Comparison of ENCODE assay signal across 23 cellular contexts in genomic region chr9:129012343-129012742, GRCh38. TPM values are rescaled to one million over a fixed set of nuclear protein-coding genes. Genes with fewer than 3 reads are reported as not detected.
DNase-seq lines count a peak whose midpoint lies in the region; ATAC-seq and TF ChIP-seq lines count a peak whose summit lies in the region.
"Had no signal": no experiment of that assay in that cellular context is flagged by ENCODE, and none has a peak within 500 bp of the region (broad histone marks: within the 10 kb centered on the region; RNA-seq: fewer than 3 reads in every experiment).

No MANE protein-coding gene starts in this region.

- H3K27ac Mint-ChIP-seq in activated T-cell treated with anti-CD3 and anti-CD28 coated beads, Interleukin-2, amount 50 U/mL, for 24 hours, result peak overlapping the region; percentile 52
- H3K27ac Mint-ChIP-seq in activated T-cell treated with anti-CD3 and anti-CD28 coated beads, Interleukin-2, amount 50 U/mL, for 72 hours, result no peak overlapping the region
- peak overlapping the region; percentile 99 for H3K27ac Mint-ChIP-seq in glutamatergic neuron (ENCODE audit: unreplicated experiment)
- H3K27ac Mint-ChIP-seq: B cell, HFFc6 had no signal

- H3K4me1 ChIP-seq in trophoblast cell (ENCODE audit: control insufficient read depth in 1 of 2, insufficient read depth in 2 of 2, low read length in 2 of 2), result peaks cover 28 to 32% of the 10 kb centered on the region in 2 experiments

- H4K12ac ChIP-seq in trophoblast cell (ENCODE audit: low read depth, low read length), result no peak overlapping the region

- no peak overlapping the region for H3K4me2 ChIP-seq in trophoblast cell (ENCODE audit: low read length)

- H3K4me3 Mint-ChIP-seq in activated T-cell treated with anti-CD3 and anti-CD28 coated beads, Interleukin-2, amount 50 U/mL, for 24 hours, result no peak overlapping the region
- H3K4me3 Mint-ChIP-seq in activated T-cell treated with anti-CD3 and anti-CD28 coated beads, Interleukin-2, amount 50 U/mL, for 72 hours, result no peak overlapping the region
- H3K4me3 Mint-ChIP-seq in glutamatergic neuron (ENCODE audit: unreplicated experiment), result peak overlapping the region; percentile 70
- H3K4me3 Mint-ChIP-seq: B cell; CD8-positive, alpha-beta T cell; H9; HFFc6 had no signal

- CTCF ChIA-PET in RWPE1 (lab: Yijun Ruan, JAX), result no interaction called here

- POLR2A ChIA-PET in RWPE1 (lab: Yijun Ruan, JAX; ENCODE audit: low non-redundant PET), result no interaction called here

- H3K14ac ChIP-seq in trophoblast cell (ENCODE audit: low read length), result no peak overlapping the region

- H3K4me1 Mint-ChIP-seq in activated T-cell treated with anti-CD3 and anti-CD28 coated beads, Interleukin-2, amount 50 U/mL, for 24 hours (ENCODE audit: low read depth), result no peaks in the 10 kb centered on the region
- H3K4me1 Mint-ChIP-seq in activated T-cell treated with anti-CD3 and anti-CD28 coated beads, Interleukin-2, amount 50 U/mL, for 72 hours (ENCODE audit: low read depth), result no peaks in the 10 kb centered on the region
- peaks cover 39% of the 10 kb centered on the region for H3K4me1 Mint-ChIP-seq in glutamatergic neuron (ENCODE audit: low read depth, unreplicated experiment)
- H3K4me1 Mint-ChIP-seq: B cell had no signal

- H3K9me3 ChIP-seq in trophoblast cell (ENCODE audit: insufficient read depth, low read depth, low read length), result no peaks in the 10 kb centered on the region

- H3K27ac ChIP-seq in RWPE1 (0 out of 2 replicates have a peak overlapping the region, but pooled peaks have one; percentile 58), trophoblast cell (ENCODE audit: low read depth, low read length) (no peak overlapping the region)
- H3K27ac ChIP-seq: 22Rv1, C4-2B had no signal

- no peak for DNase-seq in activated T-cell treated with anti-CD3 and anti-CD28 coated beads, Interleukin-2, amount 50 U/mL, for 24 hours
- no peak for DNase-seq in activated T-cell treated with anti-CD3 and anti-CD28 coated beads, Interleukin-2, amount 50 U/mL, for 72 hours
- DNase-seq in RWPE1 (ENCODE audit: low spot score) (no peak), glutamatergic neuron (peak; percentile 39), trophoblast cell (no peak), NCI-H2227 (lab: John Stamatoyannopoulos, UW; ENCODE audit: unreplicated experiment) (no peak), SW 1271 (lab: John Stamatoyannopoulos, UW) (no peak), DMS153 treated with DMSO at 0.1 percent for 48 hours (lab: John Stamatoyannopoulos, UW; ENCODE audit: unreplicated experiment) (no peak)
- DNase-seq: CD8-positive, alpha-beta T cell; H9; HFFc6; Kasumi-1; NCI-H1105 treated with DMSO at 0.1 percent for 48 hours; NCI-H146; NCI-H2029; NCI-H446 treated with DMSO at 0.1 percent for 48 hours; NCI-H526; NK-92 treated with Interleukin-12 subunit alpha and Interleukin-12 subunit beta, amount 100 ng/mL, for 24 hours; PC-3 had no signal

- peak overlapping the region; percentile 45 for H4K91ac ChIP-seq in trophoblast cell (ENCODE audit: low read depth, low read length)

- H2AK5ac ChIP-seq in trophoblast cell (ENCODE audit: low read length), result no peak overlapping the region

- TF ChIP-seq CTCF in RWPE1 (conservative IDR thresholded peaks at IDR 0.05; ENCODE audit: low read depth) (no peak), glutamatergic neuron (IDR thresholded peaks at IDR 0.05; ENCODE audit: partially characterized antibody, unreplicated experiment) (no peak)

- H3K9ac ChIP-seq in trophoblast cell (ENCODE audit: low read length), result no peak overlapping the region

- no peak overlapping the region for H3K4ac ChIP-seq in trophoblast cell (ENCODE audit: low read depth, low read length)

- peaks cover 77% of the 10 kb centered on the region for H3K36me3 Mint-ChIP-seq in activated T-cell treated with anti-CD3 and anti-CD28 coated beads, Interleukin-2, amount 50 U/mL, for 24 hours (ENCODE audit: low read depth)
- H3K36me3 Mint-ChIP-seq in activated T-cell treated with anti-CD3 and anti-CD28 coated beads, Interleukin-2, amount 50 U/mL, for 72 hours (ENCODE audit: insufficient read depth in 2 of 2), result peaks cover 0 to 1% of the 10 kb centered on the region in 2 donors
- H3K36me3 Mint-ChIP-seq in glutamatergic neuron (ENCODE audit: unreplicated experiment), result no peaks in the 10 kb centered on the region

- no peak overlapping the region for H2AFZ ChIP-seq in trophoblast cell (ENCODE audit: insufficient read depth, low read length, poor library complexity)

- H3K9me3 Mint-ChIP-seq in activated T-cell treated with anti-CD3 and anti-CD28 coated beads, Interleukin-2, amount 50 U/mL, for 24 hours, result no peaks in the 10 kb centered on the region
- no peaks in the 10 kb centered on the region for H3K9me3 Mint-ChIP-seq in activated T-cell treated with anti-CD3 and anti-CD28 coated beads, Interleukin-2, amount 50 U/mL, for 72 hours
- H3K9me3 Mint-ChIP-seq in glutamatergic neuron (ENCODE audit: unreplicated experiment), result peaks cover 8% of the 10 kb centered on the region
- H3K9me3 Mint-ChIP-seq: CD8-positive, alpha-beta T cell; H9; HFFc6 had no signal

- no peaks in the 10 kb centered on the region for H3K79me1 ChIP-seq in trophoblast cell (ENCODE audit: low read length)

- H3K23ac ChIP-seq in trophoblast cell (ENCODE audit: low read length), result no peak overlapping the region

- no peaks in the 10 kb centered on the region for H3K79me2 ChIP-seq in trophoblast cell (ENCODE audit: control insufficient read depth, insufficient read depth, low read length, poor library complexity)

- H2BK120ac ChIP-seq in trophoblast cell (ENCODE audit: insufficient read depth, low read length, poor library complexity), result peak overlapping the region; percentile 23

- no CpG with 5 or more reads among the region's 7 CpGs for WGBS in trophoblast cell (ENCODE audit: extremely low coverage, insufficient coverage, insufficient read length)

- peaks cover 58 to 64% of the 10 kb centered on the region in 2 experiments for H3K36me3 ChIP-seq in trophoblast cell (ENCODE audit: control insufficient read depth in 1 of 2, insufficient read depth in 2 of 2, low read length in 2 of 2)

- H3K18ac ChIP-seq in trophoblast cell (ENCODE audit: low read length), result peak overlapping the region; percentile 16

- H3K27me3 Mint-ChIP-seq in activated T-cell treated with anti-CD3 and anti-CD28 coated beads, Interleukin-2, amount 50 U/mL, for 24 hours, result no peaks in the 10 kb centered on the region
- no peaks in the 10 kb centered on the region for H3K27me3 Mint-ChIP-seq in activated T-cell treated with anti-CD3 and anti-CD28 coated beads, Interleukin-2, amount 50 U/mL, for 72 hours (ENCODE audit: low read depth)
- H3K27me3 Mint-ChIP-seq in glutamatergic neuron (ENCODE audit: unreplicated experiment), result peaks cover 12% of the 10 kb centered on the region
- H3K27me3 Mint-ChIP-seq: B cell had no signal

- peak overlapping the region; percentile 4 for H4K8ac ChIP-seq in trophoblast cell (ENCODE audit: low read depth, low read length)

- no peak overlapping the region for H2BK12ac ChIP-seq in trophoblast cell (ENCODE audit: low read length)

- no peak overlapping the region for H3K4me3 ChIP-seq in trophoblast cell (ENCODE audit: low read depth, low read length)
- H3K4me3 ChIP-seq: K562 had no signal

- no peaks in the 10 kb centered on the region for H3K27me3 ChIP-seq in trophoblast cell (ENCODE audit: insufficient read depth, low read length)

- no peak for ATAC-seq in activated T-cell treated with anti-CD3 and anti-CD28 coated beads, Interleukin-2, amount 50 U/mL, for 72 hours (replicated peaks in 1 of 2)
- ATAC-seq: CD8-positive, alpha-beta T cell; K562; PC-3 had no signal

- no peak overlapping the region for H2BK5ac ChIP-seq in trophoblast cell (ENCODE audit: low read depth, low read length, poor library complexity)

RNA-seq across cellular contexts. Expression of gene SH3GLB2, which starts 15.8 kb away (rescaled TPM):
- total RNA-seq in activated T-cell treated with anti-CD3 and anti-CD28 coated beads, Interleukin-2, amount 50 U/mL, for 72 hours, result 10 to 100 TPM; 41.3 to 41.8 TPM
- total RNA-seq in glutamatergic neuron (ENCODE audit: unreplicated experiment), result 143 TPM
- polyA plus RNA-seq in trophoblast cell (2013), result 60.0 and 65.8 TPM in 2 replicates

RNA-seq across cellular contexts. Expression of gene MIGA2, which starts 24.1 kb away (rescaled TPM):
- total RNA-seq in activated T-cell treated with anti-CD3 and anti-CD28 coated beads, Interleukin-2, amount 50 U/mL, for 72 hours, result 10 to 100 TPM; 38.5 to 41.5 TPM
- total RNA-seq in glutamatergic neuron (ENCODE audit: unreplicated experiment), result 40.2 TPM
- polyA plus RNA-seq in trophoblast cell (2013), result 11.5 and 11.6 TPM in 2 replicates
